In the genomic region with DNA sequence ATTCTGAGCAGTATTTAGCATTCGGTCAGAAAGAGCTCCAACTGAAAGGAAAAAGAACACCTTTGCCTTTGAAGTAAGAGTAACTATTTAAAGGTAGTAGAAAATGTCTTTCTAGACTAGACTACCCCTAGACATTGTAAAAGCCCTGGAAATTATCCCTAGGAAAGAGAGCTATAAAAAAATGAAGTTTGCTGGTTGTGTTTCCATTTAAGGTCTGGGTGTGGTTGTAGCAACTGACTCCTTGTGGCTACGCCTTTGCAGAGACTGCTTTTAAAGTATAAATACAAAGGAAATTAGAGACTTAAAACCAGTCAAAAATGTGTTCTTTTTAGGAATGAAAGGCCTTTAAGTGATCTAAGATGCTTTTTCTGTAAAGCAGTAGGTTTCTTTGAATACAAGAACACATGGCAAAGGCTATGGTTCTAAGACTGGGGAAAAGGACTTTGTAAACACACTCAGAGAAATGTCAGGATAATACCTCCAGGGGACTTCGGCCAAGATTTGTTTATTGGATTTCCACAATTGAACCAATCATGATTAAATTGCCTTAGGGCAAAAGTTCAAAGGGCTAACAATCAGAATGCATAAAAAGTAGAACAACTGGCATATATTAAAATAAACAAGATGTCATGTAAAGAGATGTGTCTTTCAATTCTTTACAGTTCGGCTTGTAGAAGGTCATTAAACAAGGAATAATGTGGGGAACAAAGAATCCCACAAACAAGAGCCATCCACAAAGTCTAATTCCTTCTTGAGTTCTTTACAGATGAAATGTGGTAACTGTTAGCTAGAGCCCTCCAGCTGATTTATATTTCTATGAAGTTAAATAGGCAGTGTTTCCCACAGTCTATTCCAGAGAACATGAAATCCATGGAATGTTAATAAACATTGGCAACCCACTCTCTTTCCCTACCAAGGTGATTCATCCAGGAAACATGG, we compare ENCODE assay signal across 21 cellular contexts.
A peak's percentile ranks its signal among the peaks of the same experiment; 100 is the strongest.
DNase-seq lines count a peak whose midpoint lies in the region; ATAC-seq and TF ChIP-seq lines count a peak whose summit lies in the region.
"Had no signal": no experiment of that assay in that cellular context is flagged by ENCODE, and none has a peak within 500 bp of the region (broad histone marks: within the 10 kb centered on the region; RNA-seq: fewer than 3 reads in every experiment).

No MANE protein-coding gene starts in this region.

- no peaks in the 10 kb centered on the region for H4K20me1 ChIP-seq in hepatocyte (ENCODE audit: insufficient read depth, poor library complexity, severe bottlenecking)

- no peak overlapping the region for H3K4me3 ChIP-seq in hepatocyte
- H3K4me3 ChIP-seq: adrenal gland, gastroesophageal sphincter, left lung had no signal

- H3K27ac ChIP-seq in hepatocyte = peak overlapping the region; percentile 9
- H3K27ac ChIP-seq: adrenal gland, gastroesophageal sphincter, KMS-11, left lung, neutrophil had no signal

- no peaks in the 10 kb centered on the region for H3K79me2 ChIP-seq in hepatocyte

- H3K4me1 Mint-ChIP-seq in activated T-cell treated with anti-CD3 and anti-CD28 coated beads, Interleukin-2, amount 50 U/mL, for 72 hours (ENCODE audit: low read depth) = no peaks in the 10 kb centered on the region
- H3K4me1 Mint-ChIP-seq: CD4-positive, alpha-beta memory T cell had no signal

- no peak for TF ChIP-seq CTCF in hepatocyte (IDR thresholded peaks at IDR 0.05; ENCODE audit: poor library complexity)

- H3K27ac Mint-ChIP-seq in activated T-cell treated with anti-CD3 and anti-CD28 coated beads, Interleukin-2, amount 50 U/mL, for 72 hours = no peak overlapping the region
- H3K27ac Mint-ChIP-seq: CD4-positive, alpha-beta memory T cell had no signal

- H3K36me3 ChIP-seq in hepatocyte (replicated peaks; ENCODE audit: insufficient read depth, low read depth) = no peaks in the 10 kb centered on the region
- H3K36me3 ChIP-seq: adrenal gland, gastroesophageal sphincter, left lung, neutrophil had no signal

- H3K27me3 ChIP-seq in hepatocyte = no peaks in the 10 kb centered on the region
- H3K27me3 ChIP-seq: adrenal gland, gastroesophageal sphincter, left lung, neutrophil had no signal

- no peaks in the 10 kb centered on the region for H3K36me3 Mint-ChIP-seq in activated T-cell treated with anti-CD3 and anti-CD28 coated beads, Interleukin-2, amount 50 U/mL, for 72 hours (ENCODE audit: insufficient read depth in 2 of 2)
- H3K36me3 Mint-ChIP-seq: CD4-positive, alpha-beta memory T cell had no signal

- WGBS in hepatocyte (ENCODE audit: low lambda C conversion rate, missing lambda C conversion rate) = 43% methylated on average over 4 of the region's 4 CpGs

- no peaks in the 10 kb centered on the region for H3K27me3 Mint-ChIP-seq in activated T-cell treated with anti-CD3 and anti-CD28 coated beads, Interleukin-2, amount 50 U/mL, for 72 hours (ENCODE audit: low read depth)
- H3K27me3 Mint-ChIP-seq: CD4-positive, alpha-beta memory T cell had no signal

- H3K9me3 ChIP-seq in hepatocyte (ENCODE audit: low read depth) = no peaks in the 10 kb centered on the region
- H3K9me3 ChIP-seq: adrenal gland, gastroesophageal sphincter, left lung, neutrophil had no signal

- H3K9me3 Mint-ChIP-seq in activated T-cell treated with anti-CD3 and anti-CD28 coated beads, Interleukin-2, amount 50 U/mL, for 72 hours = no peaks in the 10 kb centered on the region

- DNase-seq in A172 (ENCODE audit: low spot score) = peak; percentile 11
- DNase-seq in HT1080 (ENCODE audit: low read depth) = peak; percentile 19
- peak; percentile 76 for DNase-seq in amniotic epithelial cell (ENCODE audit: low read depth)
- DNase-seq in hepatocyte (ENCODE audit: low spot score) = peak; percentile 41
- no peak for DNase-seq in AG08396 (ENCODE audit: low spot score)
- no peak for DNase-seq in activated T-cell treated with anti-CD3 and anti-CD28 coated beads, Interleukin-2, amount 50 U/mL, for 72 hours
- no peak for DNase-seq in cerebellar nuclear complex (lab: John Stamatoyannopoulos, UW)
- DNase-seq: ACHN; activated CD4-positive, alpha-beta T cell treated with anti-CD3 and anti-CD28 coated beads for 48 hours; activated effector memory CD4-positive, alpha-beta T cell treated with Interleukin-2 at 50 U/mL for 16 hours; adrenal gland; CD4-positive, alpha-beta memory T cell; left lung; NCI-H1105; right cardiac atrium; stimulated activated naive CD4-positive, alpha-beta T cell treated with Interleukin-2 at 50 U/mL for 16 hours had no signal

- H3K4me3 Mint-ChIP-seq in activated T-cell treated with anti-CD3 and anti-CD28 coated beads, Interleukin-2, amount 50 U/mL, for 72 hours = no peak overlapping the region
- H3K4me3 Mint-ChIP-seq: CD4-positive, alpha-beta memory T cell had no signal

- no peaks in the 10 kb centered on the region for H3K9me2 ChIP-seq in hepatocyte (replicated peaks; ENCODE audit: insufficient read depth)

- ATAC-seq in GM21825 (IDR thresholded peaks at IDR 0.05; ENCODE audit: unreplicated experiment) = no peak
- ATAC-seq in activated T-cell treated with anti-CD3 and anti-CD28 coated beads, Interleukin-2, amount 50 U/mL, for 72 hours (replicated peaks in 1 of 2) = no peak
- ATAC-seq: gastroesophageal sphincter, HCT116, left lung, right cardiac atrium had no signal

- H2AFZ ChIP-seq in hepatocyte = no peak overlapping the region

- H3K4me1 ChIP-seq in hepatocyte (ENCODE audit: insufficient read depth) = peaks cover 4% of the 10 kb centered on the region
- H3K4me1 ChIP-seq: adrenal gland, left lung had no signal

- no peak overlapping the region for H3K4me2 ChIP-seq in hepatocyte
- H3K4me2 ChIP-seq: KMS-11 had no signal

Comparison
In these comparisons a context has a peak if more than half of its experiments do, and no peak if none do; other contexts are left out.
1. DNase-seq: peak in A172 (single experiment), HT1080 (single experiment), amniotic epithelial cell (single experiment) and hepatocyte (single experiment); none in AG08396 (single experiment), activated T-cell treated with anti-CD3 and anti-CD28 coated beads, Interleukin-2, amount 50 U/mL, for 72 hours (0 of 2) and cerebellar nuclear complex (0 of 2).